In genomic region chr2:240814946-240815760, GRCh38 we compare ENCODE assay signal across 22 cellular contexts. TPM values are rescaled to one million over a fixed set of nuclear protein-coding genes. Genes with fewer than 3 reads are reported as not detected.
DNase-seq lines count a peak whose midpoint lies in the region; ATAC-seq and TF ChIP-seq lines count a peak whose summit lies in the region.
"Had no signal": no experiment of that assay in that cellular context is flagged by ENCODE, and none has a peak within 500 bp of the region (broad histone marks: within the 10 kb centered on the region; RNA-seq: fewer than 3 reads in every experiment).

No MANE protein-coding gene starts in this region.

- intact Hi-C loops in left ventricle myocardium superior (cut with micrococcal nuclease) (no loop called here), prostate gland (cut with DNase I) (no loop called here)

- H3K4me3 Mint-ChIP-seq in activated CD8-positive, alpha-beta memory T cell treated with anti-CD3 and anti-CD28 coated beads, Interleukin-2, amount 10 ng/mL, durations not matched to agents 7 days and 5 days: no peak overlapping the region
- H3K4me3 Mint-ChIP-seq in osteocyte (ENCODE audit: unreplicated experiment): no peak overlapping the region
- H3K4me3 Mint-ChIP-seq: B cell; CD4-positive, CD25-positive, alpha-beta regulatory T cell had no signal

- H3K36me3 ChIP-seq in right atrium auricular region (no peaks in the 10 kb centered on the region), prostate gland (no peaks in the 10 kb centered on the region)

- H3K9me3 ChIP-seq in right atrium auricular region (no peaks in the 10 kb centered on the region), prostate gland (no peaks in the 10 kb centered on the region)

- H3K27ac Mint-ChIP-seq in activated CD8-positive, alpha-beta memory T cell treated with anti-CD3 and anti-CD28 coated beads, Interleukin-2, amount 10 ng/mL, durations not matched to agents 7 days and 5 days: no peak overlapping the region
- no peak overlapping the region for H3K27ac Mint-ChIP-seq in osteocyte (ENCODE audit: unreplicated experiment)
- H3K27ac Mint-ChIP-seq: B cell; CD4-positive, CD25-positive, alpha-beta regulatory T cell had no signal

- WGBS in prostate gland: 94% methylated on average over 11 of the region's 11 CpGs

- DNase-seq in activated CD8-positive, alpha-beta memory T cell treated with anti-CD3 and anti-CD28 coated beads, Interleukin-2, amount 10 ng/mL, durations not matched to agents 7 days and 5 days: peak; percentile 27
- DNase-seq in activated CD8-positive, alpha-beta memory T cell treated with anti-CD3 and anti-CD28 coated beads, Interleukin-2, amount 50 U/mL, for 4 hours: no peak
- DNase-seq in left ventricle myocardium superior (peak; percentile 9), right atrium auricular region (ENCODE audit: low spot score) (no peak), osteocyte (ENCODE audit: extremely low spot score, unreplicated experiment) (peak; percentile 67), CD1c-positive myeloid dendritic cell (ENCODE audit: extremely low spot score) (no peak), NCI-H2196 (lab: John Stamatoyannopoulos, UW; ENCODE audit: unreplicated experiment) (no peak), prostate gland (ENCODE audit: low spot score) (no peak)
- DNase-seq: CD4-positive, CD25-positive, alpha-beta regulatory T cell; COR-L47; DMS153; GF-D8; GOT3; NCI-H1105 treated with DMSO at 0.1 percent for 48 hours; NCI-H1694; NCI-H2081 treated with DMSO at 0.1 percent for 48 hours had no signal

- H3K36me3 Mint-ChIP-seq in activated CD8-positive, alpha-beta memory T cell treated with anti-CD3 and anti-CD28 coated beads, Interleukin-2, amount 10 ng/mL, durations not matched to agents 7 days and 5 days: no peaks in the 10 kb centered on the region
- H3K36me3 Mint-ChIP-seq in osteocyte (ENCODE audit: unreplicated experiment): no peaks in the 10 kb centered on the region
- H3K36me3 Mint-ChIP-seq: CD4-positive, CD25-positive, alpha-beta regulatory T cell had no signal

- no peak for TF ChIP-seq POLR2A in prostate gland (IDR thresholded peaks at IDR 0.05)

- no peaks in the 10 kb centered on the region for H3K27me3 ChIP-seq in right atrium auricular region
- H3K27me3 ChIP-seq in prostate gland (replicated peaks; ENCODE audit: insufficient read depth): no peaks in the 10 kb centered on the region

- TF ChIP-seq CTCF in right atrium auricular region (IDR thresholded peaks at IDR 0.05) (no peak), osteocyte (IDR thresholded peaks at IDR 0.05) (no peak), prostate gland (IDR thresholded peaks at IDR 0.05) (no peak)

- H3K27me3 Mint-ChIP-seq in activated CD8-positive, alpha-beta memory T cell treated with anti-CD3 and anti-CD28 coated beads, Interleukin-2, amount 10 ng/mL, durations not matched to agents 7 days and 5 days: peaks cover 9% of the 10 kb centered on the region
- H3K27me3 Mint-ChIP-seq in osteocyte (ENCODE audit: unreplicated experiment): peaks cover 9% of the 10 kb centered on the region

- H3K9me3 Mint-ChIP-seq in activated CD8-positive, alpha-beta memory T cell treated with anti-CD3 and anti-CD28 coated beads, Interleukin-2, amount 10 ng/mL, durations not matched to agents 7 days and 5 days (ENCODE audit: low read depth): peaks cover 9% of the 10 kb centered on the region
- H3K9me3 Mint-ChIP-seq in osteocyte (ENCODE audit: unreplicated experiment): peaks cover 11% of the 10 kb centered on the region

- no peak for ATAC-seq in activated CD8-positive, alpha-beta memory T cell treated with anti-CD3 and anti-CD28 coated beads, Interleukin-2, amount 10 ng/mL, durations not matched to agents 7 days and 5 days
- ATAC-seq in left ventricle myocardium superior: no peak
- ATAC-seq: GM12878, K562, Panc1 had no signal

- CTCF ChIA-PET in activated CD8-positive, alpha-beta memory T cell treated with anti-CD3 and anti-CD28 coated beads, Interleukin-2, amount 10 ng/mL, durations not matched to agents 7 days and 5 days (lab: Charles Lee): no interaction called here

- H3K27ac ChIP-seq in right atrium auricular region: no peak overlapping the region
- no peak overlapping the region for H3K27ac ChIP-seq in prostate gland
- H3K27ac ChIP-seq: 22Rv1 had no signal

- H3K4me3 ChIP-seq in right atrium auricular region (no peak overlapping the region), prostate gland (no peak overlapping the region)
- H3K4me3 ChIP-seq: GM12878, K562 had no signal

- H3K4me1 Mint-ChIP-seq in activated CD8-positive, alpha-beta memory T cell treated with anti-CD3 and anti-CD28 coated beads, Interleukin-2, amount 10 ng/mL, durations not matched to agents 7 days and 5 days: no peaks in the 10 kb centered on the region
- peaks cover 2% of the 10 kb centered on the region for H3K4me1 Mint-ChIP-seq in osteocyte (ENCODE audit: unreplicated experiment)

- H3K4me1 ChIP-seq in right atrium auricular region (peaks cover 0 to 14% of the 10 kb centered on the region in 2 donors), prostate gland (replicated peaks) (no peaks in the 10 kb centered on the region)

RNA-seq across cellular contexts. Expression of gene KIF1A, which starts 4.9 kb away (rescaled TPM):
- 1 to 10 TPM in 1 of 2 experiments, under 1 TPM in 1; 0.76 to 4.6 TPM for total RNA-seq in activated CD8-positive, alpha-beta memory T cell treated with anti-CD3 and anti-CD28 coated beads, Interleukin-2, amount 10 ng/mL, durations not matched to agents 7 days and 5 days
- 1.6 TPM for total RNA-seq in left ventricle myocardium superior
- 10 to 100 TPM; 41.8 to 43.7 TPM for total RNA-seq in right atrium auricular region
- 4.3 and 5.6 TPM in 2 replicates for total RNA-seq in osteocyte
- total RNA-seq in prostate gland: 10 to 100 TPM; 18.9 to 55.8 TPM
- total RNA-seq: B cell; CD4-positive, CD25-positive, alpha-beta regulatory T cell had no signal

RNA-seq across cellular contexts. Expression of gene AGXT, which starts 53.5 kb away (rescaled TPM):
- total RNA-seq in activated CD8-positive, alpha-beta memory T cell treated with anti-CD3 and anti-CD28 coated beads, Interleukin-2, amount 10 ng/mL, durations not matched to agents 7 days and 5 days: not detected
- total RNA-seq in left ventricle myocardium superior (0.12 TPM), right atrium auricular region (not detected), osteocyte (not detected in 2 replicates), prostate gland (not detected)
- total RNA-seq: B cell; CD4-positive, CD25-positive, alpha-beta regulatory T cell; NCI-H460 had no signal

Comparison
In these comparisons a context has a peak if more than half of its experiments do, and no peak if none do; other contexts are left out.
1. DNase-seq: peak in activated CD8-positive, alpha-beta memory T cell treated with anti-CD3 and anti-CD28 coated beads, Interleukin-2, amount 10 ng/mL, durations not matched to agents 7 days and 5 days (single experiment), left ventricle myocardium superior (single experiment) and osteocyte (single experiment); none in activated CD8-positive, alpha-beta memory T cell treated with anti-CD3 and anti-CD28 coated beads, Interleukin-2, amount 50 U/mL, for 4 hours (single experiment), right atrium auricular region (single experiment), CD1c-positive myeloid dendritic cell (single experiment), NCI-H2196 (single experiment) and prostate gland (single experiment).